Comparison of ENCODE assay signal across 14 cellular contexts in genomic region chr7:157464111-157464970, GRCh38.
DNase-seq lines count a peak whose midpoint lies in the region; ATAC-seq and TF ChIP-seq lines count a peak whose summit lies in the region.
"Had no signal": no experiment of that assay in that cellular context is flagged by ENCODE, and none has a peak within 500 bp of the region (broad histone marks: within the 10 kb centered on the region; RNA-seq: fewer than 3 reads in every experiment).

No MANE protein-coding gene starts in this region.

- no peaks in the 10 kb centered on the region for H3K36me3 ChIP-seq in SK-N-SH (replicated peaks in 1 of 2; ENCODE audit: control insufficient read depth in 1 of 2, insufficient read depth in 2 of 2, low read length in 1 of 2)
- H3K36me3 ChIP-seq in transverse colon: no peaks in the 10 kb centered on the region

- H3K9me3 Mint-ChIP-seq in activated T-helper 17 cell treated with anti-CD3 and anti-CD28 coated beads, Interleukin-2, amount 50 U/mL, for 72 hours: no peaks in the 10 kb centered on the region
- H3K9me3 Mint-ChIP-seq: dendritic cell treated with granulocyte-macrophage colony-stimulating factor and Interleukin-4, amounts not matched to agents 40 ng/mL and 50 ng/mL, for 4 days; stimulated activated naive B cell treated with anti-CD40 and anti-IgM and Interleukin-4, amounts not matched to agents 10 μg/mL and 1 μg/mL and 100 μg/mL, for 72 hours had no signal

- no peaks in the 10 kb centered on the region for H3K27me3 Mint-ChIP-seq in activated T-helper 17 cell treated with anti-CD3 and anti-CD28 coated beads, Interleukin-2, amount 50 U/mL, for 72 hours
- H3K27me3 Mint-ChIP-seq: CD4-positive, alpha-beta memory T cell had no signal

- POLR2A ChIA-PET in SK-N-SH (lab: Yijun Ruan, JAX): no interaction called here

- no peak overlapping the region for H3K4me3 ChIP-seq in SK-N-SH (ENCODE audit: low read depth in 2 of 2, low read length in 1 of 2)
- H3K4me3 ChIP-seq in transverse colon: no peak overlapping the region

- H3K9me2 ChIP-seq in SK-N-SH: no peaks in the 10 kb centered on the region

- intact Hi-C loops in left cardiac atrium (cut with DNase I) (no loop called here), transverse colon (cut with DNase I; ENCODE audit: low total_unique reads) (no loop called here)

- no peak overlapping the region for H3K27ac Mint-ChIP-seq in activated T-helper 17 cell treated with anti-CD3 and anti-CD28 coated beads, Interleukin-2, amount 50 U/mL, for 72 hours
- H3K27ac Mint-ChIP-seq: dendritic cell treated with granulocyte-macrophage colony-stimulating factor and Interleukin-4, amounts not matched to agents 40 ng/mL and 50 ng/mL, for 4 days; stimulated activated naive B cell treated with anti-CD40 and anti-IgM and Interleukin-4, amounts not matched to agents 10 μg/mL and 1 μg/mL and 100 μg/mL, for 72 hours had no signal

- TF ChIP-seq EP300 in SK-N-SH (IDR thresholded peaks at IDR 0.05; ENCODE audit: borderline replicate concordance in 1 of 2, low read depth in 1 of 2, low read length in 1 of 2): no peak
- no peak for TF ChIP-seq EP300 in transverse colon (IDR thresholded peaks at IDR 0.05; ENCODE audit: low read depth)

- no peaks in the 10 kb centered on the region for H4K20me1 ChIP-seq in SK-N-SH (ENCODE audit: insufficient read depth)

- no peak overlapping the region for H2AFZ ChIP-seq in SK-N-SH (ENCODE audit: low read depth)

- DNase-seq in SK-N-SH: peak; percentile 92
- peak; percentile 64 for DNase-seq in SK-N-DZ (ENCODE audit: low spot score)
- DNase-seq in left kidney (ENCODE audit: low read depth, low spot score): peak; percentile 86
- DNase-seq in putamen (ENCODE audit: low spot score): peak; percentile 17
- DNase-seq in left cardiac atrium: no peak
- DNase-seq in transverse colon: no peak
- DNase-seq: activated naive CD4-positive, alpha-beta T cell treated with Interleukin-2 at 50 U/mL for 16 hours; CD4-positive, alpha-beta memory T cell; erythroblast; NCI-H2081; stimulated activated naive B cell treated with anti-CD40 and anti-IgM and Interleukin-4, amounts not matched to agents 10 μg/mL and 1 μg/mL and 100 μg/mL, for 72 hours had no signal

- no peak for TF ChIP-seq POLR2A in transverse colon (IDR thresholded peaks at IDR 0.05)

- H3K36me3 Mint-ChIP-seq in activated T-helper 17 cell treated with anti-CD3 and anti-CD28 coated beads, Interleukin-2, amount 50 U/mL, for 72 hours (ENCODE audit: low read depth): no peaks in the 10 kb centered on the region
- H3K36me3 Mint-ChIP-seq: CD4-positive, alpha-beta memory T cell; stimulated activated naive B cell treated with anti-CD40 and anti-IgM and Interleukin-4, amounts not matched to agents 10 μg/mL and 1 μg/mL and 100 μg/mL, for 72 hours had no signal

- H3K9me3 ChIP-seq in SK-N-SH (no peaks in the 10 kb centered on the region), transverse colon (no peaks in the 10 kb centered on the region)

- H3K4me1 Mint-ChIP-seq in activated T-helper 17 cell treated with anti-CD3 and anti-CD28 coated beads, Interleukin-2, amount 50 U/mL, for 72 hours: peaks cover 9% of the 10 kb centered on the region

- WGBS in SK-N-SH (ENCODE audit: low lambda C conversion rate): 27% methylated on average over 14 of the region's 15 CpGs
- WGBS in transverse colon (ENCODE audit: low coverage in 1 of 2), 2 donors: 48 to 62% methylated on average over 6 to 15 of the region's 15 CpGs

- H3K9ac ChIP-seq in SK-N-SH: no peak overlapping the region

- ATAC-seq in SK-N-SH treated with all-trans-retinoic acid at 6 μM for 48 hours: no peak; the same call in 2 of the 3 replicates
- ATAC-seq in left cardiac atrium: no peak
- no peak for ATAC-seq in activated T-helper 17 cell treated with anti-CD3 and anti-CD28 coated beads, Interleukin-2, amount 50 U/mL, for 72 hours (replicated peaks)
- ATAC-seq: stimulated activated naive B cell treated with anti-CD40 and anti-IgM and Interleukin-4, amounts not matched to agents 10 μg/mL and 1 μg/mL and 100 μg/mL, for 72 hours had no signal

- TF ChIP-seq CTCF in SK-N-SH (IDR thresholded peaks at IDR 0.05) (no peak), transverse colon (IDR thresholded peaks at IDR 0.05) (no peak)

- CTCF ChIA-PET in SK-N-SH (lab: Yijun Ruan, JAX): interaction anchor here (1.4 to 1.6 kb wide), 2 partner anchors 10 to 32 kb away, joined by 4 to 8 read pairs; no protein-coding TSS in a partner anchor

- H3K27me3 ChIP-seq in SK-N-SH (ENCODE audit: insufficient read depth): no peaks in the 10 kb centered on the region
- peaks cover 28% of the 10 kb centered on the region for H3K27me3 ChIP-seq in transverse colon

- H3K79me2 ChIP-seq in SK-N-SH (ENCODE audit: insufficient read depth): no peaks in the 10 kb centered on the region

- H3F3A ChIP-seq in SK-N-SH (replicated peaks; ENCODE audit: insufficient read depth): no peaks in the 10 kb centered on the region

- H3K4me2 ChIP-seq in SK-N-SH: no peak overlapping the region

- in situ Hi-C loops in transverse colon (cut with MboI; ENCODE audit: low pct_ligation_motif_present in 1 of 4, low pct_unique_long_range_greater_than_20kb in 1 of 4, low sequenced_read_pairs in 3 of 4): no loop called here

- peaks cover 0 to 11% of the 10 kb centered on the region in 2 experiments; a peak in 1 of 4 replicates for H3K4me1 ChIP-seq in SK-N-SH (ENCODE audit: control insufficient read depth in 1 of 2, insufficient read depth in 2 of 2, low read depth in 1 of 2, low read length in 1 of 2)
- no peaks in the 10 kb centered on the region for H3K4me1 ChIP-seq in transverse colon

- no peak overlapping the region for H3K4me3 Mint-ChIP-seq in activated T-helper 17 cell treated with anti-CD3 and anti-CD28 coated beads, Interleukin-2, amount 50 U/mL, for 72 hours
- H3K4me3 Mint-ChIP-seq: CD4-positive, alpha-beta memory T cell; dendritic cell treated with granulocyte-macrophage colony-stimulating factor and Interleukin-4, amounts not matched to agents 40 ng/mL and 50 ng/mL, for 4 days; stimulated activated naive B cell treated with anti-CD40 and anti-IgM and Interleukin-4, amounts not matched to agents 10 μg/mL and 1 μg/mL and 100 μg/mL, for 72 hours had no signal

- H3K27ac ChIP-seq in SK-N-SH (ENCODE audit: low read depth in 2 of 2, low read length in 1 of 2) (no peak overlapping the region), transverse colon (no peak overlapping the region)

- TF ChIP-seq RAD21 in SK-N-SH (IDR thresholded peaks at IDR 0.05; ENCODE audit: low read length): no peak

TF ChIP-seq in SK-N-SH, 30 proteins besides CTCF, POLR2A, EP300 and RAD21:
- TF ChIP-seq POLR2AphosphoS5 (IDR thresholded peaks at IDR 0.05; ENCODE audit: low read depth, low read length) (no peak), RFX5 (IDR thresholded peaks at IDR 0.05; ENCODE audit: low read length) (no peak)

TF ChIP-seq in SK-N-SH treated with all-trans-retinoic acid at 6 μM for 48 hours, 23 proteins besides CTCF, POLR2A, EP300 and RAD21:
- TF ChIP-seq ISL1 (CRISPR knock-in tag; IDR thresholded peaks at IDR 0.05): no peak
- no peak for TF ChIP-seq GLIS3 (CRISPR knock-in tag; IDR thresholded peaks at IDR 0.05)
- TF ChIP-seq BACH2 (CRISPR knock-in tag; IDR thresholded peaks at IDR 0.05; ENCODE audit: borderline replicate concordance): no peak
- no peak for TF ChIP-seq PATZ1 (CRISPR knock-in tag; IDR thresholded peaks at IDR 0.05; ENCODE audit: borderline replicate concordance)
- no peak for TF ChIP-seq CREB5 (CRISPR knock-in tag; IDR thresholded peaks at IDR 0.05; ENCODE audit: low read depth)
- no peak for TF ChIP-seq ARNTL (CRISPR knock-in tag; IDR thresholded peaks at IDR 0.05; ENCODE audit: borderline replicate concordance, low read depth)
- no peak for TF ChIP-seq ZFP30 (CRISPR knock-in tag; IDR thresholded peaks at IDR 0.05)
- TF ChIP-seq POU6F1 (CRISPR knock-in tag; IDR thresholded peaks at IDR 0.05; ENCODE audit: borderline replicate concordance, low read depth): no peak
- TF ChIP-seq ESRRG (CRISPR knock-in tag; IDR thresholded peaks at IDR 0.05): no peak

Comparison
In these comparisons a context has a peak if more than half of its experiments do, and no peak if none do; other contexts are left out.
1. DNase-seq: peak in SK-N-SH (single experiment), SK-N-DZ (single experiment), left kidney (single experiment) and putamen (single experiment); none in left cardiac atrium (single experiment) and transverse colon (single experiment).